Comparison of ENCODE assay signal across 9 cellular contexts in genomic region chr12:127145929-127146789, GRCh38.
DNase-seq lines count a peak whose midpoint lies in the region; ATAC-seq and FAIRE-seq lines count a peak whose summit lies in the region.
"Had no signal": no experiment of that assay in that cellular context is flagged by ENCODE, and none has a peak within 500 bp of the region (broad histone marks: within the 10 kb centered on the region; RNA-seq: fewer than 3 reads in every experiment).

No MANE protein-coding gene starts in this region.

- H3K9me3 Mint-ChIP-seq in CD8-positive, alpha-beta memory T cell, result peaks cover 0 to 14% (median 4%) of the 10 kb centered on the region in 5 donors

- FAIRE-seq in RCC 7860 (lab: Jason Lieb, UNC), result no peak

- no peaks in the 10 kb centered on the region for H3K27me3 ChIP-seq in CD8-positive, alpha-beta memory T cell (ENCODE audit: insufficient read depth, low read length, poor library complexity, severe bottlenecking)

- H3K4me1 ChIP-seq in CD8-positive, alpha-beta memory T cell (ENCODE audit: insufficient read depth, low read length), result peaks cover 4% of the 10 kb centered on the region

- intact Hi-C loops in left ventricle myocardium superior (cut with micrococcal nuclease), result no loop called here

- H3K4me3 ChIP-seq in CD8-positive, alpha-beta memory T cell (ENCODE audit: low read length), result peak overlapping the region; percentile 53
- peak overlapping the region; percentile 35 to 50 (median 39) for H3K4me3 ChIP-seq in skin epidermis

- H3K27me3 Mint-ChIP-seq in CD8-positive, alpha-beta memory T cell, result peaks cover 4 to 13% of the 10 kb centered on the region in 2 donors

- no peaks in the 10 kb centered on the region for H3K9me3 ChIP-seq in CD8-positive, alpha-beta memory T cell (ENCODE audit: low read length)

- peak overlapping the region; percentile 67 for H3K27ac ChIP-seq in CD8-positive, alpha-beta memory T cell (ENCODE audit: low read depth, low read length)
- H3K27ac ChIP-seq in skin epidermis, result peak overlapping the region in 18 of 21 experiments; percentile 25 to 78 (median 60)

- H3K4me1 Mint-ChIP-seq in CD8-positive, alpha-beta memory T cell, result peaks cover 0 to 16% (median 0%) of the 10 kb centered on the region in 3 donors

- peak overlapping the region in 6 of 7 donors; percentile 69 to 86 (median 77) for H3K4me3 Mint-ChIP-seq in CD8-positive, alpha-beta memory T cell
- H3K4me3 Mint-ChIP-seq: nephron had no signal

- POLR2A ChIA-PET in CD8-positive, alpha-beta memory T cell (lab: Charles Lee), result interaction anchor here (0.9 kb wide), 1 partner anchor 16 kb away, joined by 3 read pairs; no protein-coding TSS in a partner anchor

- peaks cover 0 to 12% (median 2%) of the 10 kb centered on the region in 3 donors for H3K36me3 Mint-ChIP-seq in CD8-positive, alpha-beta memory T cell

- peak overlapping the region in 5 of 8 donors; percentile 7 to 77 (median 68) for H3K27ac Mint-ChIP-seq in CD8-positive, alpha-beta memory T cell
- H3K27ac Mint-ChIP-seq: nephron had no signal

- ATAC-seq in left ventricle myocardium superior (peak; percentile 99), HG02678 (IDR thresholded peaks at IDR 0.05; ENCODE audit: unreplicated experiment) (no peak), GM18498 (IDR thresholded peaks at IDR 0.05; ENCODE audit: unreplicated experiment) (no peak)

- DNase-seq in CD8-positive, alpha-beta memory T cell, result peak in 4 of 5 donors; percentile 37 to 88 (median 71)
- DNase-seq in SW480 (ENCODE audit: low spot score), result peak; percentile 52
- DNase-seq in amygdala (lab: John Stamatoyannopoulos, UW), result peak in 49 of 56 donors; percentile 16 to 82 (median 59)
- peak; percentile 89 for DNase-seq in left ventricle myocardium superior
- no peak for DNase-seq in RCC 7860 (ENCODE audit: low spot score)

- H3K36me3 ChIP-seq in CD8-positive, alpha-beta memory T cell (ENCODE audit: insufficient read depth, low read length), result no peaks in the 10 kb centered on the region

- CTCF ChIA-PET in CD8-positive, alpha-beta memory T cell (lab: Charles Lee), result interaction anchor here (1.4 kb wide), 1 partner anchor 17 kb away, joined by 4 read pairs; no protein-coding TSS in a partner anchor
